Comparison of ENCODE assay signal across 1 cellular context in the genomic region with DNA sequence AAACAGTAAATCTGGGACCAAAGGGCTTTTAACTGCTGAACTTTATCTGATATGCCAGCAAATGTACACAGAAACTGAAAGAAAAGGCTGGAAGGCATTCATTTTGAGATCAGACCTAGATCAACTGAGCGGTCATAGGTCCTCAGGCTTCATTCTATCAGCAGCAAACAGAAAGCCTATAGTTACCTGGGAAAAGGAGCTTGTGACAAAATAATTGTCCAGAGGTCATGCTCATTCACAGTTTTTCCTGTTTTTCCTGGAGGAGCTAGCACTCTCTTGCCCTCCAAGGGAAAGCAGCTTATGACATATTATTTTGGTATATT.
TF ChIP-seq lines count a peak whose summit lies in the region.

No MANE protein-coding gene starts in this region.

TF ChIP-seq in liver, 16 proteins besides CTCF, POLR2A, EP300 and RAD21 (continued from another document):
- TF ChIP-seq GABPA (IDR thresholded peaks at IDR 0.05 in 1 of 2, conservative IDR thresholded peaks at IDR 0.05 in 1 of 2): peak in 1 of 2 donors; percentile 34
- TF ChIP-seq YY1 (IDR thresholded peaks at IDR 0.05): peak; percentile 96
- peak; percentile 36 for TF ChIP-seq ATF3 (IDR thresholded peaks at IDR 0.05)
- peak in 1 of 2 donors; percentile 89 for TF ChIP-seq JUND (IDR thresholded peaks at IDR 0.05)
- peak; percentile 90 for TF ChIP-seq SP1 (IDR thresholded peaks at IDR 0.05)
- TF ChIP-seq ZBTB33 (IDR thresholded peaks at IDR 0.05): peak; percentile 67
